Comparison of ENCODE assay signal across 16 cellular contexts in genomic region chr9:26459959-26460358, GRCh38.
"Had no signal": no experiment of that assay in that cellular context is flagged by ENCODE, and none has a peak within 500 bp of the region (broad histone marks: within the 10 kb centered on the region; RNA-seq: fewer than 3 reads in every experiment).

No MANE protein-coding gene starts in this region.

- H3K27ac ChIP-seq: colonic mucosa, esophagus muscularis mucosa, foreskin keratinocyte, gastroesophageal sphincter, heart right ventricle, left lung, lower lobe of right lung had no signal

- H3K4me3 ChIP-seq: colonic mucosa, esophagus muscularis mucosa, gastroesophageal sphincter, heart right ventricle, left lung, lower lobe of right lung had no signal

- H3K36me3 ChIP-seq: colonic mucosa, esophagus muscularis mucosa, gastroesophageal sphincter, heart right ventricle, left lung, lower lobe of right lung had no signal

- H3K27me3 ChIP-seq: colonic mucosa, esophagus muscularis mucosa, foreskin keratinocyte, gastroesophageal sphincter, heart right ventricle, left lung had no signal

- H3K9me3 ChIP-seq: colonic mucosa, esophagus muscularis mucosa, gastroesophageal sphincter, left lung, lower lobe of right lung had no signal

- ATAC-seq: effector memory CD8-positive, alpha-beta T cell; foreskin keratinocyte; gastroesophageal sphincter; heart right ventricle; left cardiac atrium; left lung; left ventricle myocardium superior; lower lobe of right lung had no signal

- H3K4me1 ChIP-seq: colonic mucosa, esophagus muscularis mucosa, foreskin keratinocyte, gastroesophageal sphincter, heart right ventricle, left lung, lower lobe of right lung had no signal

- DNase-seq: colonic mucosa; cortex of kidney; effector CD8-positive, alpha-beta T cell; effector memory CD8-positive, alpha-beta T cell; foreskin keratinocyte; head of caudate nucleus; heart right ventricle; hippocampal formation; left cardiac atrium; left lung; left ventricle myocardium superior; lower lobe of right lung; mesendoderm; midbrain had no signal
